1 cellular context compared by ENCODE assay signal in the genomic region with DNA sequence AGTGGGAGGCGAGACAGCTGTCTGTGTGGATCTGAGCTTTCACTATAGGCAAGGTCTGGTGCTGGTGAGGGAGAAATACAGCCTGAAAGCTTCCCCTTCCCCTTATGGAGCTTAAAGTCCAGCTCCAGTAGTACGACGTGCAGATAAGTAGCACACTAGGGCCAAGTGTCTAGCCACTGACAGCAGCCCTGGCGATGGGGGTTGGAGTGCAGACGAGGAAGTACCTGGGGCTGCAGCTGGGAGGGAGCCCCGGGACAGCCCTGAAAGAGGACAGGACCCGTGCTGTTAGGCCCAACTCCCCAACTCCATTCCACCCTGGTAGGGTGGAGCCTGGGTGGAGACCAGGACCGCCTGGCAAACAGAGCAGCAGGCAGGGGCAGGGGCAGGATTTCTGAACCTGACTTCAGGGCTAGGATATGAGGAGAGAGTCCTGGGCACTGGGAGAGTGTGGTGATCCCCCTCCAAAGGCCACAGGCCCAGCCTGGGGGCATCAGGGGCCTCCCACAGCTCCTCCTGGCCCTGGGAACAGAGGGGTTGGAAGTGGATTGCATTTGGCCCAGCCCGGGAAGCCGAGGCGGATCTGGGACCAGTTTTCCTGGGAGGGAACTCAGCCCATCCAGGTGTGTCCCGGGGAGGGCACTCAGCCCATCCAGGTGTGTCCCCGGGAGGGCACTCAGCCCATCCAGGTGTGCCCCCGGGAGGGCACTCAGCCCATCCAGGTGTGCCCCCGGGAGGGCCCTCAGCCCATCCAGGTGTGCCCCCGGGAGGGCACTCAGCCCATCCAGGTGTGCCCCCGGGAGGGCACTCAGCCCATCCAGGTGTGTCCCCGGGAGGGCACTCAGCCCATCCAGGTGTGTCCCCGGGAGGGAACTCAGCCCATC.
A peak's percentile ranks its signal among the peaks of the same experiment; 100 is the strongest.
TF ChIP-seq lines count a peak whose summit lies in the region.

No MANE protein-coding gene starts in this region.

TF ChIP-seq in HEK293, 187 proteins besides CTCF, POLR2A, EP300 and RAD21 (continued from another document):
- 0 out of 2 replicates have a peak, but pooled peaks have one; percentile 29 for TF ChIP-seq GLIS2 (tag by site-specific recombination; IDR thresholded peaks at IDR 0.05)
- no peak for TF ChIP-seq ZNF785 (tag by site-specific recombination; IDR thresholded peaks at IDR 0.05)
